1 cellular context compared by ENCODE assay signal in genomic region chr14:93035917-93036651, GRCh38.
TF ChIP-seq lines count a peak whose summit lies in the region.

No MANE protein-coding gene starts in this region.

TF ChIP-seq in K562, 482 proteins besides CTCF, POLR2A, EP300 and RAD21 (continued from another document):
- TF ChIP-seq, protein P1, sequence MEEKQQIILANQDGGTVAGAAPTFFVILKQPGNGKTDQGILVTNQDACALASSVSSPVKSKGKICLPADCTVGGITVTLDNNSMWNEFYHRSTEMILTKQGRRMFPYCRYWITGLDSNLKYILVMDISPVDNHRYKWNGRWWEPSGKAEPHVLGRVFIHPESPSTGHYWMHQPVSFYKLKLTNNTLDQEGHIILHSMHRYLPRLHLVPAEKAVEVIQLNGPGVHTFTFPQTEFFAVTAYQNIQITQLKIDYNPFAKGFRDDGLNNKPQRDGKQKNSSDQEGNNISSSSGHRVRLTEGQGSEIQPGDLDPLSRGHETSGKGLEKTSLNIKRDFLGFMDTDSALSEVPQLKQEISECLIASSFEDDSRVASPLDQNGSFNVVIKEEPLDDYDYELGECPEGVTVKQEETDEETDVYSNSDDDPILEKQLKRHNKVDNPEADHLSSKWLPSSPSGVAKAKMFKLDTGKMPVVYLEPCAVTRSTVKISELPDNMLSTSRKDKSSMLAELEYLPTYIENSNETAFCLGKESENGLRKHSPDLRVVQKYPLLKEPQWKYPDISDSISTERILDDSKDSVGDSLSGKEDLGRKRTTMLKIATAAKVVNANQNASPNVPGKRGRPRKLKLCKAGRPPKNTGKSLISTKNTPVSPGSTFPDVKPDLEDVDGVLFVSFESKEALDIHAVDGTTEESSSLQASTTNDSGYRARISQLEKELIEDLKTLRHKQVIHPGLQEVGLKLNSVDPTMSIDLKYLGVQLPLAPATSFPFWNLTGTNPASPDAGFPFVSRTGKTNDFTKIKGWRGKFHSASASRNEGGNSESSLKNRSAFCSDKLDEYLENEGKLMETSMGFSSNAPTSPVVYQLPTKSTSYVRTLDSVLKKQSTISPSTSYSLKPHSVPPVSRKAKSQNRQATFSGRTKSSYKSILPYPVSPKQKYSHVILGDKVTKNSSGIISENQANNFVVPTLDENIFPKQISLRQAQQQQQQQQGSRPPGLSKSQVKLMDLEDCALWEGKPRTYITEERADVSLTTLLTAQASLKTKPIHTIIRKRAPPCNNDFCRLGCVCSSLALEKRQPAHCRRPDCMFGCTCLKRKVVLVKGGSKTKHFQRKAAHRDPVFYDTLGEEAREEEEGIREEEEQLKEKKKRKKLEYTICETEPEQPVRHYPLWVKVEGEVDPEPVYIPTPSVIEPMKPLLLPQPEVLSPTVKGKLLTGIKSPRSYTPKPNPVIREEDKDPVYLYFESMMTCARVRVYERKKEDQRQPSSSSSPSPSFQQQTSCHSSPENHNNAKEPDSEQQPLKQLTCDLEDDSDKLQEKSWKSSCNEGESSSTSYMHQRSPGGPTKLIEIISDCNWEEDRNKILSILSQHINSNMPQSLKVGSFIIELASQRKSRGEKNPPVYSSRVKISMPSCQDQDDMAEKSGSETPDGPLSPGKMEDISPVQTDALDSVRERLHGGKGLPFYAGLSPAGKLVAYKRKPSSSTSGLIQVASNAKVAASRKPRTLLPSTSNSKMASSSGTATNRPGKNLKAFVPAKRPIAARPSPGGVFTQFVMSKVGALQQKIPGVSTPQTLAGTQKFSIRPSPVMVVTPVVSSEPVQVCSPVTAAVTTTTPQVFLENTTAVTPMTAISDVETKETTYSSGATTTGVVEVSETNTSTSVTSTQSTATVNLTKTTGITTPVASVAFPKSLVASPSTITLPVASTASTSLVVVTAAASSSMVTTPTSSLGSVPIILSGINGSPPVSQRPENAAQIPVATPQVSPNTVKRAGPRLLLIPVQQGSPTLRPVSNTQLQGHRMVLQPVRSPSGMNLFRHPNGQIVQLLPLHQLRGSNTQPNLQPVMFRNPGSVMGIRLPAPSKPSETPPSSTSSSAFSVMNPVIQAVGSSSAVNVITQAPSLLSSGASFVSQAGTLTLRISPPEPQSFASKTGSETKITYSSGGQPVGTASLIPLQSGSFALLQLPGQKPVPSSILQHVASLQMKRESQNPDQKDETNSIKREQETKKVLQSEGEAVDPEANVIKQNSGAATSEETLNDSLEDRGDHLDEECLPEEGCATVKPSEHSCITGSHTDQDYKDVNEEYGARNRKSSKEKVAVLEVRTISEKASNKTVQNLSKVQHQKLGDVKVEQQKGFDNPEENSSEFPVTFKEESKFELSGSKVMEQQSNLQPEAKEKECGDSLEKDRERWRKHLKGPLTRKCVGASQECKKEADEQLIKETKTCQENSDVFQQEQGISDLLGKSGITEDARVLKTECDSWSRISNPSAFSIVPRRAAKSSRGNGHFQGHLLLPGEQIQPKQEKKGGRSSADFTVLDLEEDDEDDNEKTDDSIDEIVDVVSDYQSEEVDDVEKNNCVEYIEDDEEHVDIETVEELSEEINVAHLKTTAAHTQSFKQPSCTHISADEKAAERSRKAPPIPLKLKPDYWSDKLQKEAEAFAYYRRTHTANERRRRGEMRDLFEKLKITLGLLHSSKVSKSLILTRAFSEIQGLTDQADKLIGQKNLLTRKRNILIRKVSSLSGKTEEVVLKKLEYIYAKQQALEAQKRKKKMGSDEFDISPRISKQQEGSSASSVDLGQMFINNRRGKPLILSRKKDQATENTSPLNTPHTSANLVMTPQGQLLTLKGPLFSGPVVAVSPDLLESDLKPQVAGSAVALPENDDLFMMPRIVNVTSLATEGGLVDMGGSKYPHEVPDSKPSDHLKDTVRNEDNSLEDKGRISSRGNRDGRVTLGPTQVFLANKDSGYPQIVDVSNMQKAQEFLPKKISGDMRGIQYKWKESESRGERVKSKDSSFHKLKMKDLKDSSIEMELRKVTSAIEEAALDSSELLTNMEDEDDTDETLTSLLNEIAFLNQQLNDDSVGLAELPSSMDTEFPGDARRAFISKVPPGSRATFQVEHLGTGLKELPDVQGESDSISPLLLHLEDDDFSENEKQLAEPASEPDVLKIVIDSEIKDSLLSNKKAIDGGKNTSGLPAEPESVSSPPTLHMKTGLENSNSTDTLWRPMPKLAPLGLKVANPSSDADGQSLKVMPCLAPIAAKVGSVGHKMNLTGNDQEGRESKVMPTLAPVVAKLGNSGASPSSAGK (IDR thresholded peaks at IDR 0.05), result peak; percentile 37; the same call in 1 of the 2 replicates
- TF ChIP-seq KDM1A (IDR thresholded peaks at IDR 0.05) (0 out of 4 replicates have a peak, but pooled peaks of 1 of the 2 experiments have one; percentile 10), NR2C2 (CRISPR knock-in tag; IDR thresholded peaks at IDR 0.05) (no peak), NR2C2 (tag; IDR thresholded peaks at IDR 0.05) (0 out of 2 replicates have a peak, but pooled peaks have one; percentile 14), ETV1 (tag; conservative IDR thresholded peaks at IDR 0.05; ENCODE audit: low read depth) (peak; percentile 50), POLR3G (IDR thresholded peaks at IDR 0.05; ENCODE audit: extremely low read depth, insufficient read length, insufficient replicate concordance) (no peak), ESRRA (IDR thresholded peaks at IDR 0.05; ENCODE audit: borderline replicate concordance, low read depth) (peak; percentile 82; the same call in 1 of the 2 replicates), L3MBTL2 (IDR thresholded peaks at IDR 0.05) (0 out of 2 replicates have a peak, but pooled peaks have one; percentile 14), RAD51 (IDR thresholded peaks at IDR 0.05; ENCODE audit: borderline replicate concordance, low read depth) (peak; percentile 59), SUPT5H (IDR thresholded peaks at IDR 0.05) (no peak), ZKSCAN8 (CRISPR knock-in tag; IDR thresholded peaks at IDR 0.05) (no peak), CTBP1 (IDR thresholded peaks at IDR 0.05; ENCODE audit: borderline replicate concordance) (peak; percentile 75), RCOR1 (IDR thresholded peaks at IDR 0.05; ENCODE audit: borderline replicate concordance in 1 of 2, low read depth in 2 of 2, low read length in 2 of 2) (peak in 1 of 2 experiments; percentile 43; a peak in 1 of 4 replicates), BHLHE40 (IDR thresholded peaks at IDR 0.05; ENCODE audit: low read length) (peak; percentile 78), NCOA2 (IDR thresholded peaks at IDR 0.05; ENCODE audit: partially characterized antibody in 2 of 2) (no peak), TOE1 (IDR thresholded peaks at IDR 0.05; ENCODE audit: borderline replicate concordance) (peak; percentile 41; the same call in 1 of the 2 replicates), TOE1 (CRISPR knock-in tag; IDR thresholded peaks at IDR 0.05; ENCODE audit: borderline replicate concordance, low read depth) (no peak)
- TF ChIP-seq, protein P2, sequence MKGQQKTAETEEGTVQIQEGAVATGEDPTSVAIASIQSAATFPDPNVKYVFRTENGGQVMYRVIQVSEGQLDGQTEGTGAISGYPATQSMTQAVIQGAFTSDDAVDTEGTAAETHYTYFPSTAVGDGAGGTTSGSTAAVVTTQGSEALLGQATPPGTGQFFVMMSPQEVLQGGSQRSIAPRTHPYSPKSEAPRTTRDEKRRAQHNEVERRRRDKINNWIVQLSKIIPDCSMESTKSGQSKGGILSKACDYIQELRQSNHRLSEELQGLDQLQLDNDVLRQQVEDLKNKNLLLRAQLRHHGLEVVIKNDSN (CRISPR knock-in tag; IDR thresholded peaks at IDR 0.05), result peak; percentile 64
- TF ChIP-seq, protein P3, sequence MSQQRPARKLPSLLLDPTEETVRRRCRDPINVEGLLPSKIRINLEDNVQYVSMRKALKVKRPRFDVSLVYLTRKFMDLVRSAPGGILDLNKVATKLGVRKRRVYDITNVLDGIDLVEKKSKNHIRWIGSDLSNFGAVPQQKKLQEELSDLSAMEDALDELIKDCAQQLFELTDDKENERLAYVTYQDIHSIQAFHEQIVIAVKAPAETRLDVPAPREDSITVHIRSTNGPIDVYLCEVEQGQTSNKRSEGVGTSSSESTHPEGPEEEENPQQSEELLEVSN (IDR thresholded peaks at IDR 0.05; ENCODE audit: borderline replicate concordance in 1 of 2, extremely low read depth in 1 of 2, insufficient read depth in 1 of 2, insufficient read length in 1 of 2, low read depth in 1 of 2, low read length in 1 of 2, poor library complexity in 1 of 2, severe bottlenecking in 1 of 2), result peak in 1 of 2 experiments; percentile 28
- TF ChIP-seq, protein P4, sequence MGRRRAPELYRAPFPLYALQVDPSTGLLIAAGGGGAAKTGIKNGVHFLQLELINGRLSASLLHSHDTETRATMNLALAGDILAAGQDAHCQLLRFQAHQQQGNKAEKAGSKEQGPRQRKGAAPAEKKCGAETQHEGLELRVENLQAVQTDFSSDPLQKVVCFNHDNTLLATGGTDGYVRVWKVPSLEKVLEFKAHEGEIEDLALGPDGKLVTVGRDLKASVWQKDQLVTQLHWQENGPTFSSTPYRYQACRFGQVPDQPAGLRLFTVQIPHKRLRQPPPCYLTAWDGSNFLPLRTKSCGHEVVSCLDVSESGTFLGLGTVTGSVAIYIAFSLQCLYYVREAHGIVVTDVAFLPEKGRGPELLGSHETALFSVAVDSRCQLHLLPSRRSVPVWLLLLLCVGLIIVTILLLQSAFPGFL (CRISPR knock-in tag; IDR thresholded peaks at IDR 0.05), result no peak
- TF ChIP-seq, protein P5, sequence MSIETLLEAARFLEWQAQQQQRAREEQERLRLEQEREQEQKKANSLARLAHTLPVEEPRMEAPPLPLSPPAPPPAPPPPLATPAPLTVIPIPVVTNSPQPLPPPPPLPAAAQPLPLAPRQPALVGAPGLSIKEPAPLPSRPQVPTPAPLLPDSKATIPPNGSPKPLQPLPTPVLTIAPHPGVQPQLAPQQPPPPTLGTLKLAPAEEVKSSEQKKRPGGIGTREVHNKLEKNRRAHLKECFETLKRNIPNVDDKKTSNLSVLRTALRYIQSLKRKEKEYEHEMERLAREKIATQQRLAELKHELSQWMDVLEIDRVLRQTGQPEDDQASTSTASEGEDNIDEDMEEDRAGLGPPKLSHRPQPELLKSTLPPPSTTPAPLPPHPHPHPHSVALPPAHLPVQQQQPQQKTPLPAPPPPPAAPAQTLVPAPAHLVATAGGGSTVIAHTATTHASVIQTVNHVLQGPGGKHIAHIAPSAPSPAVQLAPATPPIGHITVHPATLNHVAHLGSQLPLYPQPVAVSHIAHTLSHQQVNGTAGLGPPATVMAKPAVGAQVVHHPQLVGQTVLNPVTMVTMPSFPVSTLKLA (conservative IDR thresholded peaks at IDR 0.05), result peak in 1 of 2 experiments; percentile 72
- TF ChIP-seq, protein P6, sequence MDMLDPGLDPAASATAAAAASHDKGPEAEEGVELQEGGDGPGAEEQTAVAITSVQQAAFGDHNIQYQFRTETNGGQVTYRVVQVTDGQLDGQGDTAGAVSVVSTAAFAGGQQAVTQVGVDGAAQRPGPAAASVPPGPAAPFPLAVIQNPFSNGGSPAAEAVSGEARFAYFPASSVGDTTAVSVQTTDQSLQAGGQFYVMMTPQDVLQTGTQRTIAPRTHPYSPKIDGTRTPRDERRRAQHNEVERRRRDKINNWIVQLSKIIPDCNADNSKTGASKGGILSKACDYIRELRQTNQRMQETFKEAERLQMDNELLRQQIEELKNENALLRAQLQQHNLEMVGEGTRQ (CRISPR knock-in tag; IDR thresholded peaks at IDR 0.05), result peak; percentile 42; the same call in 1 of the 2 replicates
- TF ChIP-seq, protein P7, sequence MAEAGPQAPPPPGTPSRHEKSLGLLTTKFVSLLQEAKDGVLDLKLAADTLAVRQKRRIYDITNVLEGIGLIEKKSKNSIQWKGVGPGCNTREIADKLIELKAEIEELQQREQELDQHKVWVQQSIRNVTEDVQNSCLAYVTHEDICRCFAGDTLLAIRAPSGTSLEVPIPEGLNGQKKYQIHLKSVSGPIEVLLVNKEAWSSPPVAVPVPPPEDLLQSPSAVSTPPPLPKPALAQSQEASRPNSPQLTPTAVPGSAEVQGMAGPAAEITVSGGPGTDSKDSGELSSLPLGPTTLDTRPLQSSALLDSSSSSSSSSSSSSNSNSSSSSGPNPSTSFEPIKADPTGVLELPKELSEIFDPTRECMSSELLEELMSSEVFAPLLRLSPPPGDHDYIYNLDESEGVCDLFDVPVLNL (CRISPR knock-in tag; IDR thresholded peaks at IDR 0.05; ENCODE audit: low read depth), result no peak
